ENCODE assay signal across 8 cellular contexts in genomic region chr22:19431641-19432091, GRCh38. TPM values are rescaled to one million over a fixed set of nuclear protein-coding genes. Genes with fewer than 3 reads are reported as not detected.
DNase-seq lines count a peak whose midpoint lies in the region; ATAC-seq and TF ChIP-seq lines count a peak whose summit lies in the region.

Gene HIRA, minus strand, starts transcription at chr22:19431733. Its CDS starts 257 bp downstream, at chr22:19431476.

- WGBS in liver = under 1% methylated on average over 64 of the region's 64 CpGs

- peaks cover 41% of the 10 kb centered on the region for H3K4me1 Mint-ChIP-seq in activated CD4-positive, alpha-beta T cell treated with anti-CD3 and anti-CD28 coated beads, Interleukin-2, amount 10 ng/mL, durations not matched to agents 7 days and 5 days
- peaks cover 56% of the 10 kb centered on the region for H3K4me1 Mint-ChIP-seq in dendritic cell treated with granulocyte-macrophage colony-stimulating factor and Interleukin-4, amounts not matched to agents 40 ng/mL and 50 ng/mL, for 4 days (ENCODE audit: low read depth)

- H3K9me3 Mint-ChIP-seq in activated CD4-positive, alpha-beta T cell treated with anti-CD3 and anti-CD28 coated beads, Interleukin-2, amount 10 ng/mL, durations not matched to agents 7 days and 5 days = no peaks in the 10 kb centered on the region
- H3K9me3 Mint-ChIP-seq in dendritic cell treated with granulocyte-macrophage colony-stimulating factor and Interleukin-4, amounts not matched to agents 40 ng/mL and 50 ng/mL, for 4 days = no peaks in the 10 kb centered on the region

- H3K36me3 Mint-ChIP-seq in activated CD4-positive, alpha-beta T cell treated with anti-CD3 and anti-CD28 coated beads, Interleukin-2, amount 10 ng/mL, durations not matched to agents 7 days and 5 days (ENCODE audit: low read depth) = peaks cover 41% of the 10 kb centered on the region
- H3K36me3 Mint-ChIP-seq in dendritic cell treated with granulocyte-macrophage colony-stimulating factor and Interleukin-4, amounts not matched to agents 40 ng/mL and 50 ng/mL, for 4 days (ENCODE audit: low read depth) = peaks cover 49% of the 10 kb centered on the region

- peak within 1 kb of the TSS; percentile 82 to 97 for H3K9ac ChIP-seq in liver (ENCODE audit: low read depth in 1 of 2, low read length in 2 of 2)

- no peaks in the 10 kb centered on the region for H3K27me3 Mint-ChIP-seq in activated CD4-positive, alpha-beta T cell treated with anti-CD3 and anti-CD28 coated beads, Interleukin-2, amount 10 ng/mL, durations not matched to agents 7 days and 5 days
- H3K27me3 Mint-ChIP-seq in dendritic cell treated with granulocyte-macrophage colony-stimulating factor and Interleukin-4, amounts not matched to agents 40 ng/mL and 50 ng/mL, for 4 days = no peaks in the 10 kb centered on the region

- intact Hi-C loops in dendritic cell treated with granulocyte-macrophage colony-stimulating factor and Interleukin-4, amounts not matched to agents 40 ng/mL and 50 ng/mL, for 4 days (cut with micrococcal nuclease) = loop anchor here (1.0 to 10.0 kb wide), 4 partner anchors 15 to 252 kb away; partner anchors contain the start of genes C22orf39, CDC45, CLTCL1 and UFD1

- peak within 1 kb of the TSS; percentile 96 to 98 for H3K27ac ChIP-seq in liver (ENCODE audit: low read depth in 1 of 2, low read length in 2 of 2)

- peak within 1 kb of the TSS; percentile 97 for H3K27ac Mint-ChIP-seq in activated CD4-positive, alpha-beta T cell treated with anti-CD3 and anti-CD28 coated beads, Interleukin-2, amount 10 ng/mL, durations not matched to agents 7 days and 5 days
- H3K27ac Mint-ChIP-seq in dendritic cell treated with granulocyte-macrophage colony-stimulating factor and Interleukin-4, amounts not matched to agents 40 ng/mL and 50 ng/mL, for 4 days = peak within 1 kb of the TSS; percentile 97

- peak; percentile 37 for ATAC-seq in GM18868 (IDR thresholded peaks at IDR 0.05; ENCODE audit: unreplicated experiment)
- ATAC-seq in HG03103 (IDR thresholded peaks at IDR 0.05; ENCODE audit: low read depth, unreplicated experiment) = peak; percentile 39

- no peaks in the 10 kb centered on the region for H3K27me3 ChIP-seq in liver (ENCODE audit: control insufficient read depth in 4 of 4, insufficient read depth in 4 of 4, low read length in 3 of 4)

- H3K36me3 ChIP-seq in liver (ENCODE audit: control insufficient read depth in 4 of 4, insufficient read depth in 3 of 4, low read depth in 1 of 4, low read length in 3 of 4) = peaks cover 3 to 16% (median 11%) of the 10 kb centered on the region in 4 donors

- peak within 1 kb of the TSS; percentile 81 for H3K4me3 Mint-ChIP-seq in activated CD4-positive, alpha-beta T cell treated with anti-CD3 and anti-CD28 coated beads, Interleukin-2, amount 10 ng/mL, durations not matched to agents 7 days and 5 days
- peak within 1 kb of the TSS; percentile 85 for H3K4me3 Mint-ChIP-seq in dendritic cell treated with granulocyte-macrophage colony-stimulating factor and Interleukin-4, amounts not matched to agents 40 ng/mL and 50 ng/mL, for 4 days

- peaks cover 0 to 41% (median 30%) of the 10 kb centered on the region in 4 donors for H3K4me1 ChIP-seq in liver (ENCODE audit: control insufficient read depth in 4 of 4, insufficient read depth in 4 of 4, low read length in 3 of 4)

- CTCF ChIA-PET in AG04449 (lab: Yijun Ruan, JAX) = no interaction called here
- CTCF ChIA-PET in activated CD4-positive, alpha-beta T cell treated with anti-CD3 and anti-CD28 coated beads, Interleukin-2, amount 10 ng/mL, durations not matched to agents 7 days and 5 days (lab: Charles Lee) = interaction anchor here (0.9 to 1.5 kb wide), 2 partner anchors 9 to 20 kb away, joined by 3 to 6 read pairs; no protein-coding TSS in a partner anchor

- H3K4me3 ChIP-seq in AG04449 (ENCODE audit: low read depth, low read length) (peak within 1 kb of the TSS; percentile 91), liver (ENCODE audit: low read depth in 1 of 3, low read length in 3 of 3) (peak within 1 kb of the TSS; percentile 83 to 95 (median 89))

- TF ChIP-seq RAD21 in liver (IDR thresholded peaks at IDR 0.05) = no peak

- DNase-seq in AG04449 (ENCODE audit: low read depth, low spot score) (no peak), NCI-H446 (lab: John Stamatoyannopoulos, UW) (peak; percentile 62 to 90)
- DNase-seq in activated CD4-positive, alpha-beta T cell treated with anti-CD3 and anti-CD28 coated beads, Interleukin-2, amount 10 ng/mL, durations not matched to agents 7 days and 5 days = peak; percentile 80
- peak; percentile 80 to 85 for DNase-seq in stimulated activated CD4-positive, alpha-beta T cell treated with anti-CD3 and anti-CD28 coated beads, Interleukin-4, amount 100 ng/mL, for 4 hours

- POLR2A ChIA-PET in AG04449 (lab: Yijun Ruan, JAX) = interaction anchor here (0.7 to 1.4 kb wide), 5 partner anchors 12 to 198 kb away, joined by 3 to 6 read pairs (median 4); partner anchors contain the start of genes C22orf39, CDC45 and UFD1
- POLR2A ChIA-PET in activated CD4-positive, alpha-beta T cell treated with anti-CD3 and anti-CD28 coated beads, Interleukin-2, amount 10 ng/mL, durations not matched to agents 7 days and 5 days (lab: Charles Lee) = interaction anchor here (1.0 to 1.4 kb wide), 2 partner anchors 11 to 15 kb away, joined by 3 to 5 read pairs; partner anchors contain the start of gene C22orf39

- no peaks in the 10 kb centered on the region for H3K9me3 ChIP-seq in liver (ENCODE audit: control insufficient read depth in 4 of 4, low read length in 3 of 4)

- no peak for TF ChIP-seq CTCF in AG04449 (IDR thresholded peaks at IDR 0.05; ENCODE audit: insufficient read depth, low read length, missing control alignments)
- TF ChIP-seq CTCF in liver (IDR thresholded peaks at IDR 0.05; ENCODE audit: low read depth, low read length, missing input control) = no peak

TF ChIP-seq in liver, 16 proteins besides CTCF, POLR2A, EP300 and RAD21:
- TF ChIP-seq FOXA1 (IDR thresholded peaks at IDR 0.05) (no peak), NR2F2 (IDR thresholded peaks at IDR 0.05) (no peak), FOXA2 (IDR thresholded peaks at IDR 0.05) (no peak), GABPA (IDR thresholded peaks at IDR 0.05 in 1 of 2, conservative IDR thresholded peaks at IDR 0.05 in 1 of 2) (peak; percentile 59 to 76), RXRA (IDR thresholded peaks at IDR 0.05) (no peak)

RNA-seq across cellular contexts. Expression of gene HIRA, which starts in this region (rescaled TPM):
- total RNA-seq in activated CD4-positive, alpha-beta T cell treated with anti-CD3 and anti-CD28 coated beads, Interleukin-2, amount 10 ng/mL, durations not matched to agents 7 days and 5 days = 10 to 100 TPM; 45.0 to 51.2 TPM
- 10 to 100 TPM; 24.5 to 32.5 TPM for total RNA-seq in liver
- 10 to 100 TPM in 1 of 2 donors, 1 to 10 TPM in 1; 4.1 to 21.6 TPM for polyA plus RNA-seq in liver
